In the genomic region with DNA sequence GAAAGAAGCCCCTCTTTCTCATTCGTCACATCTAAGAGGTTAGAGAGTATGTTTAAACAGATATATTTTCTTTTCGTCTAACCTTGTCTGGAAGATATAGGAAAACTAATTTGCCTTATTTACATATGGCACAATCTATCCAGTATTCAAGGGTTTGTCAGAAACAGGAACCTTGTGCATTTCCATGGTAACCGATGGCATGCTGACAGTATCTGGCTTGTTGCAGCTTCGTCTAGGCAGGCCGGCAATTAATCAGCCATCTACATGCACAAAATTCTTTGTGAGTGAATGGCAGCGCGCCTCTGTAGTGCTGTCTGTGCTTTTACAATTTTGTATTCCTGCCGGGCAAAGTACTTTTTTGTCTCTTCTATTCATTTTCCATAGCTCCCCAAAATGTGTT, we compare ENCODE assay signal across 12 cellular contexts.
DNase-seq lines count a peak whose midpoint lies in the region; ATAC-seq and TF ChIP-seq lines count a peak whose summit lies in the region.
"Had no signal": no experiment of that assay in that cellular context is flagged by ENCODE, and none has a peak within 500 bp of the region (broad histone marks: within the 10 kb centered on the region; RNA-seq: fewer than 3 reads in every experiment).

No MANE protein-coding gene starts in this region.

- H3K4me3 Mint-ChIP-seq in effector memory CD8-positive, alpha-beta T cell, result no peak overlapping the region
- no peak overlapping the region for H3K4me3 Mint-ChIP-seq in osteocyte (ENCODE audit: unreplicated experiment)

- DNase-seq in HAP-1 (ENCODE audit: low spot score in 2 of 2) (peak; percentile 24 to 54), dorsolateral prefrontal cortex (peak in 7 of 10 donors; percentile 32 to 60 (median 52)), midbrain (lab: John Stamatoyannopoulos, UW) (peak; percentile 65), osteocyte (ENCODE audit: extremely low spot score, unreplicated experiment) (no peak)
- DNase-seq in stimulated activated CD4-positive, alpha-beta T cell treated with anti-CD3 and anti-CD28 coated beads, Interleukin-12 subunit alpha, Interleukin-12 subunit beta, amount 100 ng/mL, for 4 hours, result no peak
- DNase-seq in effector memory CD8-positive, alpha-beta T cell, result no peak
- DNase-seq: activated CD8-positive, alpha-beta memory T cell treated with anti-CD3 and anti-CD28 coated beads, Interleukin-2, amount 50 U/mL, for 48 hours; AML-193; NCI-H187; right lobe of liver had no signal

- H3K36me3 Mint-ChIP-seq in effector memory CD8-positive, alpha-beta T cell (ENCODE audit: insufficient read depth), result no peaks in the 10 kb centered on the region
- H3K36me3 Mint-ChIP-seq in osteocyte (ENCODE audit: unreplicated experiment), result no peaks in the 10 kb centered on the region

- H4K20me1 ChIP-seq in OCI-LY1 (ENCODE audit: insufficient read depth, low read length), result no peaks in the 10 kb centered on the region

- H3K4me1 Mint-ChIP-seq in effector memory CD8-positive, alpha-beta T cell (ENCODE audit: low read depth in 2 of 2), result no peaks in the 10 kb centered on the region
- H3K4me1 Mint-ChIP-seq in osteocyte (ENCODE audit: unreplicated experiment), result no peaks in the 10 kb centered on the region

- no peaks in the 10 kb centered on the region for H3K79me2 ChIP-seq in OCI-LY1 (ENCODE audit: insufficient read depth, low read length)

- no peaks in the 10 kb centered on the region for H3K27me3 Mint-ChIP-seq in effector memory CD8-positive, alpha-beta T cell
- H3K27me3 Mint-ChIP-seq in osteocyte (ENCODE audit: unreplicated experiment), result no peaks in the 10 kb centered on the region

- H3K4me3 ChIP-seq in HAP-1 (no peak overlapping the region), OCI-LY1 (ENCODE audit: low read depth, low read length, poor library complexity, severe bottlenecking) (peak overlapping the region; percentile 45), dorsolateral prefrontal cortex (peak overlapping the region in 47 of 59 donors; percentile 1 to 57 (median 25))
- H3K4me3 ChIP-seq: right lobe of liver had no signal

- no peaks in the 10 kb centered on the region for H3F3A ChIP-seq in OCI-LY1 (ENCODE audit: insufficient read depth, low read length)

- no peaks in the 10 kb centered on the region for H3K36me3 ChIP-seq in HAP-1 (replicated peaks)
- no peaks in the 10 kb centered on the region for H3K36me3 ChIP-seq in OCI-LY1 (ENCODE audit: insufficient read depth, low read length)
- H3K36me3 ChIP-seq: right lobe of liver had no signal

- H3K9me2 ChIP-seq in OCI-LY1 (ENCODE audit: low read depth, low read length), result no peaks in the 10 kb centered on the region

- H2AFZ ChIP-seq in OCI-LY1 (ENCODE audit: low read length), result 0 out of 2 replicates have a peak overlapping the region, but pooled peaks have one; percentile 0

- peak overlapping the region; percentile 93 for H3K27ac ChIP-seq in OCI-LY1 (ENCODE audit: low read depth, low read length, poor library complexity, severe bottlenecking)
- H3K27ac ChIP-seq in dorsolateral prefrontal cortex, result peak overlapping the region in 53 of 59 donors; percentile 4 to 83 (median 67)
- H3K27ac ChIP-seq: right lobe of liver had no signal

- in situ Hi-C loops in HAP-1 (cut with MboI; ENCODE audit: low sequenced_read_pairs), result no loop called here

- no peak for TF ChIP-seq CTCF in OCI-LY1 (IDR thresholded peaks at IDR 0.05; ENCODE audit: low read length)
- peak in 2 of 56 donors; percentile 7 to 12 for TF ChIP-seq CTCF in dorsolateral prefrontal cortex (IDR thresholded peaks at IDR 0.05 in 54 of 56, conservative IDR thresholded peaks at IDR 0.05 in 2 of 56; ENCODE audit: low read depth in 1 of 56, partially characterized antibody in 56 of 56)
- no peak for TF ChIP-seq CTCF in osteocyte (IDR thresholded peaks at IDR 0.05)

- no peak overlapping the region for H3K27ac Mint-ChIP-seq in effector memory CD8-positive, alpha-beta T cell
- no peak overlapping the region for H3K27ac Mint-ChIP-seq in osteocyte (ENCODE audit: unreplicated experiment)

- no peaks in the 10 kb centered on the region for H3K9me3 ChIP-seq in HAP-1
- H3K9me3 ChIP-seq in OCI-LY1 (ENCODE audit: low read length), result no peaks in the 10 kb centered on the region
- H3K9me3 ChIP-seq: right lobe of liver had no signal

- H3K9ac ChIP-seq in OCI-LY1 (ENCODE audit: low read length), result peak overlapping the region; percentile 42

- no peak for ATAC-seq in HG02938 (IDR thresholded peaks at IDR 0.05; ENCODE audit: unreplicated experiment)
- ATAC-seq in effector memory CD8-positive, alpha-beta T cell (replicated peaks), result no peak
- ATAC-seq: right lobe of liver had no signal

- intact Hi-C loops in dorsolateral prefrontal cortex (cut with DNase I), result no loop called here

- H3K4me2 ChIP-seq in OCI-LY1 (ENCODE audit: low read length), result peak overlapping the region; percentile 58

- H3K4me1 ChIP-seq in HAP-1 (peaks cover 9% of the 10 kb centered on the region; the same call in 1 of the 2 replicates), OCI-LY1 (ENCODE audit: insufficient read depth, low read length, severe bottlenecking) (peaks cover 98% of the 10 kb centered on the region)
- H3K4me1 ChIP-seq: right lobe of liver had no signal

- no peaks in the 10 kb centered on the region; the same call in 1 of the 2 replicates for H3K27me3 ChIP-seq in HAP-1 (ENCODE audit: low read depth)
- H3K27me3 ChIP-seq in OCI-LY1 (ENCODE audit: insufficient read depth, low read length), result no peaks in the 10 kb centered on the region
- no peaks in the 10 kb centered on the region for H3K27me3 ChIP-seq in dorsolateral prefrontal cortex
- H3K27me3 ChIP-seq: right lobe of liver had no signal

- H3K9me3 Mint-ChIP-seq in effector memory CD8-positive, alpha-beta T cell, result no peaks in the 10 kb centered on the region
- no peaks in the 10 kb centered on the region for H3K9me3 Mint-ChIP-seq in osteocyte (ENCODE audit: unreplicated experiment)

Comparison
In these comparisons a context has a peak if more than half of its experiments do, and no peak if none do; other contexts are left out.
1. DNase-seq: peak in HAP-1 (2 of 2), dorsolateral prefrontal cortex (7 of 10) and midbrain (single experiment); none in stimulated activated CD4-positive, alpha-beta T cell treated with anti-CD3 and anti-CD28 coated beads, Interleukin-12 subunit alpha, Interleukin-12 subunit beta, amount 100 ng/mL, for 4 hours (single experiment), effector memory CD8-positive, alpha-beta T cell (0 of 3) and osteocyte (single experiment).